Comparison of ENCODE assay signal across 8 cellular contexts in the genomic region with DNA sequence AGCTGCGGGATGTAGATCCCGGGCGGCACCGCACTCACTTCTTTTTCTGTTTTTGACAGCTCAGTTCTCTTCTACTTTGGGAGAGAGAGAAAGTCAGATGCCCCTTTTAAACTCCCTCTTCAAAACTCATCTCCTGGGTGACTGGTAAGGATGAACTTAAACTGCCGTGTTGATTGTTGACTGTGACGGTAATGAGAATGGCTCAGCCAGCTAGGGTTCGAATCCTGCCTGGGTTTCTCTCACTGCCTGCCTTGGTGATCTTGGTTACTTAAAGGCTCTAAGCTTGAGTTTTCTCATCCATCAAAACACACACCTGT. TPM values are rescaled to one million over a fixed set of nuclear protein-coding genes. Genes with fewer than 3 reads are reported as not detected.
DNase-seq lines count a peak whose midpoint lies in the region; ATAC-seq and TF ChIP-seq lines count a peak whose summit lies in the region.

No MANE protein-coding gene starts in this region.

- H3K4me1 Mint-ChIP-seq in HFFc6 (ENCODE audit: low read depth), result peaks cover 48% of the 10 kb centered on the region
- peaks cover 61% of the 10 kb centered on the region for H3K4me1 Mint-ChIP-seq in activated CD4-positive, alpha-beta memory T cell treated with anti-CD3 and anti-CD28 coated beads for 36 hours (ENCODE audit: low read depth)

- H3K27me3 ChIP-seq in right cardiac atrium (ENCODE audit: control insufficient read depth, insufficient read depth) (no peaks in the 10 kb centered on the region), skeletal muscle satellite cell (ENCODE audit: control insufficient read depth, insufficient read depth, low read length) (peaks cover 7% of the 10 kb centered on the region)

- peak overlapping the region; percentile 86 for H3K27ac Mint-ChIP-seq in HFFc6
- H3K27ac Mint-ChIP-seq in activated CD4-positive, alpha-beta memory T cell treated with anti-CD3 and anti-CD28 coated beads for 36 hours, result peak overlapping the region; percentile 64

- intact Hi-C loops in activated CD4-positive, alpha-beta memory T cell treated with anti-CD3 and anti-CD28 coated beads for 36 hours (cut with micrococcal nuclease), result loop anchor here (5.0 to 10.0 kb wide), 7 partner anchors 126 to 974 kb away; a partner anchor contains a TSS
- intact Hi-C loops in right cardiac atrium (cut with DNase I), result loop anchor here in 2 of 4 donors (5.0 to 10.0 kb wide), 2 partner anchors 79 to 87 kb away; a partner anchor contains a TSS

- no peak for ATAC-seq in right cardiac atrium
- no peak for ATAC-seq in GM21447 (IDR thresholded peaks at IDR 0.05; ENCODE audit: unreplicated experiment)
- no peak for ATAC-seq in GM21786 (IDR thresholded peaks at IDR 0.05; ENCODE audit: unreplicated experiment)

- H3K4me1 ChIP-seq in right cardiac atrium (ENCODE audit: control insufficient read depth, insufficient read depth, low read length) (peaks cover 1% of the 10 kb centered on the region), skeletal muscle satellite cell (ENCODE audit: control insufficient read depth, insufficient read depth, low read length) (peaks cover 9% of the 10 kb centered on the region)

- peak overlapping the region; percentile 88 for H3K4me2 ChIP-seq in skeletal muscle satellite cell (ENCODE audit: low read length)

- H3K9ac ChIP-seq in skeletal muscle satellite cell (ENCODE audit: low read depth, low read length), result peak overlapping the region; percentile 81

- peak overlapping the region; percentile 92 for H3K4me3 Mint-ChIP-seq in HFFc6
- H3K4me3 Mint-ChIP-seq in activated CD4-positive, alpha-beta memory T cell treated with anti-CD3 and anti-CD28 coated beads for 36 hours, result peak overlapping the region; percentile 87

- peak overlapping the region; percentile 71 for H3K4me3 ChIP-seq in right cardiac atrium (ENCODE audit: low read length)
- peak overlapping the region; percentile 80 for H3K4me3 ChIP-seq in skeletal muscle satellite cell (ENCODE audit: low read length)

- no peak for TF ChIP-seq CTCF in HFFc6 (IDR thresholded peaks at IDR 0.05)

- peak; percentile 16 for DNase-seq in DMS114 treated with DMSO at 0.1 percent for 48 hours (lab: John Stamatoyannopoulos, UW; ENCODE audit: unreplicated experiment)
- no peak for DNase-seq in HFFc6
- no peak for DNase-seq in activated CD4-positive, alpha-beta memory T cell treated with anti-CD3 and anti-CD28 coated beads for 36 hours
- DNase-seq in right cardiac atrium, result no peak
- no peak for DNase-seq in UCSD-AML1 (lab: John Stamatoyannopoulos, UW; ENCODE audit: unreplicated experiment)

- no peaks in the 10 kb centered on the region for H3K36me3 ChIP-seq in skeletal muscle satellite cell (ENCODE audit: insufficient read depth, low read length)

- H3K9me3 Mint-ChIP-seq in HFFc6, result no peaks in the 10 kb centered on the region
- H3K9me3 Mint-ChIP-seq in activated CD4-positive, alpha-beta memory T cell treated with anti-CD3 and anti-CD28 coated beads for 36 hours, result peaks cover 2% of the 10 kb centered on the region

- 1% methylated on average over 7 of the region's 7 CpGs for WGBS in right cardiac atrium

- POLR2A ChIA-PET in activated CD4-positive, alpha-beta memory T cell treated with anti-CD3 and anti-CD28 coated beads for 36 hours (lab: Charles Lee), result interaction anchor here (0.8 to 1.5 kb wide), 3 partner anchors 17 to 1582 kb away, joined by 3 read pairs; a partner anchor contains a TSS

- CTCF ChIA-PET in activated CD4-positive, alpha-beta memory T cell treated with anti-CD3 and anti-CD28 coated beads for 36 hours (lab: Charles Lee), result interaction anchor here (0.6 to 2.2 kb wide), 5 partner anchors 27 to 99 kb away, joined by 3 to 9 read pairs (median 4); a partner anchor contains a TSS

- H3K27ac ChIP-seq in right cardiac atrium (ENCODE audit: low read length), result peak overlapping the region; percentile 89

- H3K27me3 Mint-ChIP-seq in HFFc6 (ENCODE audit: insufficient read depth), result peaks cover 14% of the 10 kb centered on the region; the same call in 1 of the 2 replicates
- H3K27me3 Mint-ChIP-seq in activated CD4-positive, alpha-beta memory T cell treated with anti-CD3 and anti-CD28 coated beads for 36 hours, result no peaks in the 10 kb centered on the region

- no peaks in the 10 kb centered on the region for H3K36me3 Mint-ChIP-seq in HFFc6 (ENCODE audit: low read depth)
- H3K36me3 Mint-ChIP-seq in activated CD4-positive, alpha-beta memory T cell treated with anti-CD3 and anti-CD28 coated beads for 36 hours, result no peaks in the 10 kb centered on the region

- H3K9me3 ChIP-seq in right cardiac atrium (ENCODE audit: control insufficient read depth, low read length) (no peaks in the 10 kb centered on the region), skeletal muscle satellite cell (replicated peaks; ENCODE audit: low read length) (no peaks in the 10 kb centered on the region)

RNA-seq across cellular contexts. Expression of a gene that starts 0.7 kb away (rescaled TPM):
- 1 to 10 TPM; 3.9 to 5.9 (median 4.8) TPM for total RNA-seq in HFFc6 (2021; fragmentation: NEBNext Ultra II Directional; extraction: Animal tissue kit (Norgen Biotek cat#: 25700))
- 1 to 10 TPM; 5.2 to 5.7 TPM for total RNA-seq in activated CD4-positive, alpha-beta memory T cell treated with anti-CD3 and anti-CD28 coated beads for 36 hours
- total RNA-seq in right cardiac atrium, result 10 to 100 TPM in 1 of 4 donors, 1 to 10 TPM in 3; 7.8 to 11.3 (median 9.2) TPM
- 6.5 TPM for polyA plus RNA-seq in right cardiac atrium
- total RNA-seq in skeletal muscle satellite cell (2012; rRNA removed), result 5.0 and 5.1 TPM in 2 replicates
